23 cellular contexts compared by ENCODE assay signal in genomic region chr1:196393282-196393681, GRCh38.
DNase-seq lines count a peak whose midpoint lies in the region; ATAC-seq, FAIRE-seq and TF ChIP-seq lines count a peak whose summit lies in the region.
"Had no signal": no experiment of that assay in that cellular context is flagged by ENCODE, and none has a peak within 500 bp of the region (broad histone marks: within the 10 kb centered on the region; RNA-seq: fewer than 3 reads in every experiment).

No MANE protein-coding gene starts in this region.

- H3K36me3 ChIP-seq in GM23338 (ENCODE audit: insufficient read depth): no peaks in the 10 kb centered on the region
- H3K36me3 ChIP-seq in SU-DHL-6 (ENCODE audit: low read length): no peaks in the 10 kb centered on the region
- peaks cover 4% of the 10 kb centered on the region for H3K36me3 ChIP-seq in iPS-18a (ENCODE audit: control insufficient read depth, low read depth, low read length)
- H3K36me3 ChIP-seq: BLaER1 had no signal

- H3K9ac ChIP-seq in SU-DHL-6 (ENCODE audit: low read length) (no peak overlapping the region), iPS-18a (ENCODE audit: low read length) (no peak overlapping the region)
- H3K9ac ChIP-seq: BLaER1 had no signal

- H3K79me2 ChIP-seq in GM23338 (replicated peaks; ENCODE audit: insufficient read depth) (no peaks in the 10 kb centered on the region), SU-DHL-6 (ENCODE audit: insufficient read depth, low read length) (no peaks in the 10 kb centered on the region)

- H3K27me3 Mint-ChIP-seq in GM23338 (ENCODE audit: insufficient read depth, low read depth, poor library complexity) (no peaks in the 10 kb centered on the region), osteocyte (ENCODE audit: unreplicated experiment) (no peaks in the 10 kb centered on the region)
- H3K27me3 Mint-ChIP-seq: CD4-positive, alpha-beta T cell had no signal

- H3K9me2 ChIP-seq in GM23338 (ENCODE audit: insufficient read depth) (no peaks in the 10 kb centered on the region), SU-DHL-6 (replicated peaks; ENCODE audit: insufficient read depth, low read length) (no peaks in the 10 kb centered on the region)

- H3K9me3 ChIP-seq in SU-DHL-6 (ENCODE audit: insufficient read depth, low read length) (no peaks in the 10 kb centered on the region), iPS-18a (ENCODE audit: control insufficient read depth, low read depth, low read length) (no peaks in the 10 kb centered on the region)
- H3K9me3 ChIP-seq: BLaER1, Caco-2 had no signal

- H3K27ac Mint-ChIP-seq in GM23338 (peak overlapping the region; percentile 82), osteocyte (ENCODE audit: unreplicated experiment) (peak overlapping the region; percentile 78)
- H3K27ac Mint-ChIP-seq: CD4-positive, alpha-beta T cell; HFFc6 had no signal

- DNase-seq in GM23338 (ENCODE audit: low spot score) (no peak), osteocyte (ENCODE audit: extremely low spot score, unreplicated experiment) (no peak), HuH-7 (ENCODE audit: low spot score) (no peak), NCI-H2196 (lab: John Stamatoyannopoulos, UW; ENCODE audit: unreplicated experiment) (no peak), RCC 7860 (ENCODE audit: low spot score) (no peak)
- DNase-seq: Caco-2; CD4-positive, alpha-beta T cell; DND-41; MM.1S; NCI-H1048; NCI-H1417 treated with DMSO at 0.1 percent for 48 hours; NCI-H187; NCI-H2107; NCI-H510A treated with DMSO at 0.1 percent for 48 hours; NCI-H748 treated with DMSO at 0.1 percent for 48 hours; SIG-M5 had no signal

- peaks cover 12% of the 10 kb centered on the region; the same call in 2 of the 3 replicates for H3K4me1 Mint-ChIP-seq in GM23338
- H3K4me1 Mint-ChIP-seq in osteocyte (ENCODE audit: unreplicated experiment): peaks cover 23% of the 10 kb centered on the region

- H4K20me1 ChIP-seq in GM23338 (replicated peaks; ENCODE audit: insufficient read depth): no peaks in the 10 kb centered on the region
- no peaks in the 10 kb centered on the region for H4K20me1 ChIP-seq in SU-DHL-6 (ENCODE audit: low read depth, low read length)
- H4K20me1 ChIP-seq: BLaER1 had no signal

- H3K4me3 ChIP-seq in GM23338 (no peak overlapping the region), SU-DHL-6 (ENCODE audit: insufficient read depth, low read length, poor library complexity, severe bottlenecking) (no peak overlapping the region), iPS-18a (ENCODE audit: low read length) (no peak overlapping the region)
- H3K4me3 ChIP-seq: BLaER1, GM12878, K562 had no signal

- TF ChIP-seq CTCF in GM23338 (conservative IDR thresholded peaks at IDR 0.05; ENCODE audit: low read depth in 2 of 2) (no peak), SU-DHL-6 (IDR thresholded peaks at IDR 0.05; ENCODE audit: insufficient read depth, low read length, poor library complexity, severe bottlenecking) (no peak), osteocyte (IDR thresholded peaks at IDR 0.05) (no peak)

- H2AFZ ChIP-seq in GM23338: no peak overlapping the region
- H2AFZ ChIP-seq in SU-DHL-6 (ENCODE audit: low read depth, low read length, severe bottlenecking): peak overlapping the region; percentile 32

- H3K4me2 ChIP-seq in GM23338 (no peak overlapping the region), SU-DHL-6 (ENCODE audit: low read depth, low read length, poor library complexity, severe bottlenecking) (no peak overlapping the region)
- H3K4me2 ChIP-seq: BLaER1 had no signal

- H3K36me3 Mint-ChIP-seq in GM23338 (ENCODE audit: low read depth) (no peaks in the 10 kb centered on the region; the same call in 2 of the 3 replicates), osteocyte (ENCODE audit: unreplicated experiment) (peaks cover 13% of the 10 kb centered on the region)

- ATAC-seq in GM23338 (no peak), GM18505 (IDR thresholded peaks at IDR 0.05; ENCODE audit: unreplicated experiment) (no peak)
- ATAC-seq: GM12878, K562 had no signal

- H3K4me3 Mint-ChIP-seq in GM23338 (no peak overlapping the region), osteocyte (ENCODE audit: unreplicated experiment) (no peak overlapping the region)
- H3K4me3 Mint-ChIP-seq: CD4-positive, alpha-beta T cell; HFFc6 had no signal

- H3K4me1 ChIP-seq in GM23338 (ENCODE audit: insufficient read depth): no peaks in the 10 kb centered on the region
- H3K4me1 ChIP-seq in iPS-18a (ENCODE audit: control insufficient read depth, low read depth, low read length): no peaks in the 10 kb centered on the region
- H3K4me1 ChIP-seq: BLaER1, Caco-2 had no signal

- no peaks in the 10 kb centered on the region for H3K27me3 ChIP-seq in GM23338 (ENCODE audit: insufficient read depth)
- no peaks in the 10 kb centered on the region for H3K27me3 ChIP-seq in SU-DHL-6 (ENCODE audit: low read length)
- no peaks in the 10 kb centered on the region for H3K27me3 ChIP-seq in iPS-18a (ENCODE audit: control insufficient read depth, insufficient read depth, low read length)
- H3K27me3 ChIP-seq: BLaER1 had no signal

- H3K27ac ChIP-seq in GM23338 (ENCODE audit: low read depth) (no peak overlapping the region), SU-DHL-6 (ENCODE audit: low read depth, low read length) (no peak overlapping the region), iPS-18a (ENCODE audit: low read length) (peak overlapping the region; percentile 24)
- H3K27ac ChIP-seq: BLaER1 had no signal

- no peak for TF ChIP-seq POLR2A in GM18505 (IDR thresholded peaks at IDR 0.05; ENCODE audit: borderline replicate concordance, extremely low read depth, insufficient read depth, insufficient read length)

- H3K9me3 Mint-ChIP-seq in GM23338 (no peaks in the 10 kb centered on the region), osteocyte (ENCODE audit: unreplicated experiment) (peaks cover 6% of the 10 kb centered on the region)
- H3K9me3 Mint-ChIP-seq: CD4-positive, alpha-beta T cell; HFFc6 had no signal

- no peak for FAIRE-seq in RCC 7860 (lab: Jason Lieb, UNC)
- FAIRE-seq: GM12878, K562 had no signal

- no peaks in the 10 kb centered on the region for H3F3A ChIP-seq in GM23338 (replicated peaks; ENCODE audit: low read depth)
- no peaks in the 10 kb centered on the region for H3F3A ChIP-seq in SU-DHL-6 (ENCODE audit: insufficient read depth)

TF ChIP-seq in GM23338, 12 proteins besides CTCF, POLR2A, EP300 and RAD21 (continues in another document):
- TF ChIP-seq ZNF462 (CRISPR knock-in tag; IDR thresholded peaks at IDR 0.05): no peak
- no peak for TF ChIP-seq POLR2AphosphoS5 (IDR thresholded peaks at IDR 0.05; ENCODE audit: low read depth)
- TF ChIP-seq ZNF114 (CRISPR knock-in tag; IDR thresholded peaks at IDR 0.05): no peak
